Comparison of ENCODE assay signal across 4 cellular contexts in genomic region chr6:166345672-166346071, GRCh38. TPM values are rescaled to one million over a fixed set of nuclear protein-coding genes. Genes with fewer than 3 reads are reported as not detected.
"Had no signal": no experiment of that assay in that cellular context is flagged by ENCODE, and none has a peak within 500 bp of the region (broad histone marks: within the 10 kb centered on the region; RNA-seq: fewer than 3 reads in every experiment).

No MANE protein-coding gene starts in this region.

RNA-seq across cellular contexts. Expression of gene PRR18, which starts 37.5 kb away (rescaled TPM):
- total RNA-seq: H9, HT-29, IMR-90 had no signal
- polyA plus RNA-seq: GM23338, IMR-90 had no signal
